Comparison of ENCODE assay signal across 18 cellular contexts in genomic region chr2:109720379-109721116, GRCh38.
A peak's percentile ranks its signal among the peaks of the same experiment; 100 is the strongest.
DNase-seq lines count a peak whose midpoint lies in the region; ATAC-seq and TF ChIP-seq lines count a peak whose summit lies in the region.
"Had no signal": no experiment of that assay in that cellular context is flagged by ENCODE, and none has a peak within 500 bp of the region (broad histone marks: within the 10 kb centered on the region; RNA-seq: fewer than 3 reads in every experiment).

No MANE protein-coding gene starts in this region.

- H3K27me3 ChIP-seq in colonic mucosa (no peaks in the 10 kb centered on the region), muscle layer of colon (ENCODE audit: control insufficient read depth in 1 of 2, insufficient read depth in 2 of 2, low read length in 2 of 2) (no peaks in the 10 kb centered on the region), stomach smooth muscle (ENCODE audit: control insufficient read depth in 1 of 2, insufficient read depth in 2 of 2, low read length in 2 of 2) (no peaks in the 10 kb centered on the region)
- H3K27me3 ChIP-seq: left lung had no signal

- ATAC-seq in GM18873 (IDR thresholded peaks at IDR 0.05; ENCODE audit: low FRiP score, unreplicated experiment) (no peak), GM21529 (IDR thresholded peaks at IDR 0.05; ENCODE audit: unreplicated experiment) (no peak), HG03025 (IDR thresholded peaks at IDR 0.05; ENCODE audit: low FRiP score, unreplicated experiment) (no peak)
- ATAC-seq: activated CD4-positive, CD25-positive, alpha-beta regulatory T cell treated with anti-CD3 and anti-CD28 coated beads, Interleukin-2, amount 50 U/mL, for 24 hours; left lung had no signal

- no peak overlapping the region for H3K4me3 ChIP-seq in colonic mucosa
- H3K4me3 ChIP-seq in muscle layer of colon (ENCODE audit: low read depth in 1 of 2, low read length in 2 of 2), result no peak overlapping the region
- H3K4me3 ChIP-seq in stomach smooth muscle (ENCODE audit: low read length in 2 of 2), result no peak overlapping the region
- H3K4me3 ChIP-seq: left lung had no signal

- H3K27ac ChIP-seq in colonic mucosa, result no peak overlapping the region
- H3K27ac ChIP-seq in muscle layer of colon (ENCODE audit: low read depth, low read length), result peak overlapping the region; percentile 88
- peak overlapping the region; percentile 37 for H3K27ac ChIP-seq in stomach smooth muscle (ENCODE audit: low read length)
- H3K27ac ChIP-seq: left lung had no signal

- H3K9ac ChIP-seq in colonic mucosa (ENCODE audit: low read depth in 2 of 2, low read length in 2 of 2), result no peak overlapping the region
- H3K9ac ChIP-seq in muscle layer of colon (ENCODE audit: low read length), result no peak overlapping the region
- no peak overlapping the region for H3K9ac ChIP-seq in stomach smooth muscle (ENCODE audit: low read length in 2 of 2)

- TF ChIP-seq CTCF in colonic mucosa (IDR thresholded peaks at IDR 0.05), result no peak

- H3K4me1 ChIP-seq in colonic mucosa (no peaks in the 10 kb centered on the region), muscle layer of colon (ENCODE audit: insufficient read depth, low read length) (peaks cover 18% of the 10 kb centered on the region), stomach smooth muscle (ENCODE audit: control insufficient read depth, insufficient read depth, low read length) (peaks cover 16% of the 10 kb centered on the region)
- H3K4me1 ChIP-seq: left lung had no signal

- H3K36me3 ChIP-seq in colonic mucosa (no peaks in the 10 kb centered on the region), muscle layer of colon (ENCODE audit: insufficient read depth, low read length) (no peaks in the 10 kb centered on the region), stomach smooth muscle (ENCODE audit: control insufficient read depth in 2 of 2, insufficient read depth in 2 of 2, low read length in 2 of 2) (no peaks in the 10 kb centered on the region)
- H3K36me3 ChIP-seq: left lung had no signal

- intact Hi-C loops in colonic mucosa (cut with DNase I), result no loop called here

- DNase-seq in NCI-H446 treated with DMSO at 0.1 percent for 48 hours (lab: John Stamatoyannopoulos, UW) (peak; percentile 8), NCI-H446 (lab: John Stamatoyannopoulos, UW) (no peak), colonic mucosa (peak; percentile 13)
- DNase-seq: dermis blood vessel endothelial cell; GDM1; HCEC 1CT; left lung; NCI-H1436 treated with DMSO at 0.1 percent for 48 hours; occipital lobe; RPMI8226; stimulated activated CD4-positive, alpha-beta T cell treated with anti-CD3 and anti-CD28 coated beads, Interleukin-2, amount 100 ng/mL, for 48 hours; T1000 had no signal

- H3K9me3 ChIP-seq in colonic mucosa (no peaks in the 10 kb centered on the region), muscle layer of colon (ENCODE audit: low read length) (no peaks in the 10 kb centered on the region), stomach smooth muscle (ENCODE audit: control insufficient read depth in 2 of 2, low read length in 2 of 2) (no peaks in the 10 kb centered on the region)
- H3K9me3 ChIP-seq: left lung had no signal

Comparison
In these comparisons a context has a peak if more than half of its experiments do, and no peak if none do; other contexts are left out.
1. DNase-seq: peak in NCI-H446 treated with DMSO at 0.1 percent for 48 hours (single experiment) and colonic mucosa (single experiment); none in NCI-H446 (0 of 2).